In genomic region chr10:9301148-9301547, GRCh38 we compare ENCODE assay signal across 1 cellular context.
TF ChIP-seq lines count a peak whose summit lies in the region.

No MANE protein-coding gene starts in this region.

TF ChIP-seq in GM23338, 12 proteins besides CTCF, POLR2A, EP300 and RAD21 (continued from another document):
- TF ChIP-seq ZNF462 (CRISPR knock-in tag; IDR thresholded peaks at IDR 0.05) (no peak), JUNB (IDR thresholded peaks at IDR 0.05; ENCODE audit: unreplicated experiment) (no peak), REST (IDR thresholded peaks at IDR 0.05; ENCODE audit: unreplicated experiment) (no peak), STAT1 (IDR thresholded peaks at IDR 0.05; ENCODE audit: unreplicated experiment) (no peak), EZH2 (IDR thresholded peaks at IDR 0.05; ENCODE audit: low read depth, unreplicated experiment) (no peak), NANOG (IDR thresholded peaks at IDR 0.05; ENCODE audit: borderline replicate concordance) (no peak)
- TF ChIP-seq, protein P1, sequence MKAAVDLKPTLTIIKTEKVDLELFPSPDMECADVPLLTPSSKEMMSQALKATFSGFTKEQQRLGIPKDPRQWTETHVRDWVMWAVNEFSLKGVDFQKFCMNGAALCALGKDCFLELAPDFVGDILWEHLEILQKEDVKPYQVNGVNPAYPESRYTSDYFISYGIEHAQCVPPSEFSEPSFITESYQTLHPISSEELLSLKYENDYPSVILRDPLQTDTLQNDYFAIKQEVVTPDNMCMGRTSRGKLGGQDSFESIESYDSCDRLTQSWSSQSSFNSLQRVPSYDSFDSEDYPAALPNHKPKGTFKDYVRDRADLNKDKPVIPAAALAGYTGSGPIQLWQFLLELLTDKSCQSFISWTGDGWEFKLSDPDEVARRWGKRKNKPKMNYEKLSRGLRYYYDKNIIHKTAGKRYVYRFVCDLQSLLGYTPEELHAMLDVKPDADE (IDR thresholded peaks at IDR 0.05), result no peak
